In the genomic region with DNA sequence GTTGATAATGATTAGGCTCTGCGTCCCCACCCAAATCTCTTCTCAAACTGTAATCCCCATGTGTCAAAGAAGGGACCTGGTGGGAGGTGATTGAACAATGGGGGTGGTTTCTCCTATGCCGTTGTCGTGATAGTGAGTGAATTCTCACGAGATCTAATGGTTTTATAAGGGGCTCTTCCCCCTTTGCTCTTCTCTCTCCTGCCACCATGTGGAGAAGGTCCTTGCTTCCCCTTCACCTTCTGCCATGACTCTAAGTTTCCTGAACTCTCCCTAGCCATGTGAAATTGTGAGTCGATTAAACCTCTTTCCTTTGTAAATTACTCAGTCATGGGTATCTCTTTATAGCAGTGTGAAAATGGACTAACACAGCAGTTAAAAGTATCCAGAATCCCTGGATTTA, we compare ENCODE assay signal across 14 cellular contexts.
DNase-seq lines count a peak whose midpoint lies in the region; ATAC-seq and TF ChIP-seq lines count a peak whose summit lies in the region.
"Had no signal": no experiment of that assay in that cellular context is flagged by ENCODE, and none has a peak within 500 bp of the region (broad histone marks: within the 10 kb centered on the region; RNA-seq: fewer than 3 reads in every experiment).

No MANE protein-coding gene starts in this region.

- no peaks in the 10 kb centered on the region for H3K9me3 Mint-ChIP-seq in progenitor cell of endocrine pancreas (ENCODE audit: low read depth)
- H3K9me3 Mint-ChIP-seq in activated naive CD4-positive, alpha-beta T cell treated with anti-CD3 and anti-CD28 coated beads for 36 hours = no peaks in the 10 kb centered on the region

- H3K4me3 ChIP-seq in epithelial cell of proximal tubule (ENCODE audit: low read depth, low read length) = no peak overlapping the region
- H3K4me3 ChIP-seq: BLaER1 treated with 17β-estradiol and CSF1 and Interleukin-3, amounts not matched to agents 10 nM and 100 nM; HAP-1 had no signal

- H3K4me3 Mint-ChIP-seq in progenitor cell of endocrine pancreas (ENCODE audit: low read depth) = no peak overlapping the region
- no peak overlapping the region for H3K4me3 Mint-ChIP-seq in activated naive CD4-positive, alpha-beta T cell treated with anti-CD3 and anti-CD28 coated beads for 36 hours

- H3K27ac Mint-ChIP-seq in progenitor cell of endocrine pancreas = no peak overlapping the region
- no peak overlapping the region for H3K27ac Mint-ChIP-seq in activated naive CD4-positive, alpha-beta T cell treated with anti-CD3 and anti-CD28 coated beads for 36 hours

- H3K27me3 Mint-ChIP-seq in progenitor cell of endocrine pancreas = no peaks in the 10 kb centered on the region
- H3K27me3 Mint-ChIP-seq in activated naive CD4-positive, alpha-beta T cell treated with anti-CD3 and anti-CD28 coated beads for 36 hours (ENCODE audit: low read depth) = peaks cover 3% of the 10 kb centered on the region

- peaks cover under 1% of the 10 kb centered on the region for H3K4me1 Mint-ChIP-seq in progenitor cell of endocrine pancreas (ENCODE audit: low read depth)
- no peaks in the 10 kb centered on the region for H3K4me1 Mint-ChIP-seq in activated naive CD4-positive, alpha-beta T cell treated with anti-CD3 and anti-CD28 coated beads for 36 hours (ENCODE audit: low read depth)

- intact Hi-C loops in activated naive CD4-positive, alpha-beta T cell treated with anti-CD3 and anti-CD28 coated beads for 36 hours (cut with micrococcal nuclease) = no loop called here

- DNase-seq in NCI-H748 (lab: John Stamatoyannopoulos, UW; ENCODE audit: unreplicated experiment) = peak; percentile 19
- DNase-seq in NCI-H748 treated with DMSO at 0.1 percent for 48 hours (lab: John Stamatoyannopoulos, UW) = no peak
- peak; percentile 99 for DNase-seq in OCI-M1 (lab: John Stamatoyannopoulos, UW)
- no peak for DNase-seq in epithelial cell of proximal tubule (ENCODE audit: low read depth)
- no peak for DNase-seq in progenitor cell of endocrine pancreas (ENCODE audit: low spot score, unreplicated experiment)
- DNase-seq in activated naive CD4-positive, alpha-beta T cell treated with anti-CD3 and anti-CD28 coated beads for 36 hours = no peak
- no peak for DNase-seq in iPS-NIHi11 (ENCODE audit: low spot score)
- DNase-seq: NCI-H1417, NCI-H187 treated with DMSO at 0.1 percent for 48 hours, NCI-H2171 treated with DMSO at 0.1 percent for 48 hours, SIG-M5 had no signal

- no peak for ATAC-seq in HG03439 (IDR thresholded peaks at IDR 0.05; ENCODE audit: unreplicated experiment)

- CTCF ChIA-PET in activated naive CD4-positive, alpha-beta T cell treated with anti-CD3 and anti-CD28 coated beads for 36 hours (lab: Charles Lee) = no interaction called here

- peaks cover 5% of the 10 kb centered on the region for H3K36me3 Mint-ChIP-seq in progenitor cell of endocrine pancreas (ENCODE audit: insufficient read depth)
- no peaks in the 10 kb centered on the region for H3K36me3 Mint-ChIP-seq in activated naive CD4-positive, alpha-beta T cell treated with anti-CD3 and anti-CD28 coated beads for 36 hours (ENCODE audit: low read depth)

- TF ChIP-seq CTCF in epithelial cell of proximal tubule (conservative IDR thresholded peaks at IDR 0.05; ENCODE audit: low read depth, low read length) (peak; percentile 7), progenitor cell of endocrine pancreas (IDR thresholded peaks at IDR 0.05; ENCODE audit: unreplicated experiment) (peak; percentile 13)

Comparison
In these comparisons a context has a peak if more than half of its experiments do, and no peak if none do; other contexts are left out.
1. DNase-seq: peak in NCI-H748 (single experiment) and OCI-M1 (single experiment); none in NCI-H748 treated with DMSO at 0.1 percent for 48 hours (single experiment), epithelial cell of proximal tubule (single experiment), progenitor cell of endocrine pancreas (single experiment), activated naive CD4-positive, alpha-beta T cell treated with anti-CD3 and anti-CD28 coated beads for 36 hours (single experiment) and iPS-NIHi11 (single experiment).